In the genomic region with DNA sequence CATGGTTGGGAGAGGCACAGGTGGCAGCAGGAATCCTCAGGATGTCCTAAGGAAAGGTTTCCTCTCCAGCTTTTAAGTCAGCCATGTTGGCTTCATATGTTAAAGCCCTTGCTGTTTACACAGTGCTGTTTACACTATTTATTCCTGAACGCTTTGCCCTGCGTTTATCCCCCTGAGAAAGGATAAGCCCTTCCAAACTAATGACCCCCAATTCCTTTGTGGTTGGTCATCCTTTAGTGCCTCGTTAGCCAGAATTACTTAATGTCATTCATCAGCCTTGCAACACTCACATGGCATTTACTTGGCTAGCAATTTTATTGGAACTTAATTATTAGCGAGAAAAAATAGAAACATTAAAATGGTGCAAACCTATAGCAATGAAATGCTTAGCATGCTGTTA, we compare ENCODE assay signal across 32 cellular contexts. TPM values are rescaled to one million over a fixed set of nuclear protein-coding genes. Genes with fewer than 3 reads are reported as not detected.
"Had no signal": no experiment of that assay in that cellular context is flagged by ENCODE, and none has a peak within 500 bp of the region (broad histone marks: within the 10 kb centered on the region; RNA-seq: fewer than 3 reads in every experiment).

No MANE protein-coding gene starts in this region.

- ATAC-seq: activated naive CD4-positive, alpha-beta T cell treated with anti-CD3 and anti-CD28 coated beads, Interleukin-2, amount 50 U/mL, for 72 hours; activated T-cell treated with anti-CD3 and anti-CD28 coated beads, Interleukin-2, amount 50 U/mL, for 72 hours; heart right ventricle; left lung; lower lobe of right lung; psoas muscle; right cardiac atrium; upper lobe of right lung had no signal

- FAIRE-seq: endothelial cell of umbilical vein had no signal

- H3K4me3 Mint-ChIP-seq: activated T-cell treated with anti-CD3 and anti-CD28 coated beads, Interleukin-2, amount 50 U/mL, for 72 hours; brain; nephron had no signal

- H3K36me3 ChIP-seq: cardiac muscle cell, heart right ventricle, left lung, lower lobe of right lung, spleen, suprapubic skin, tibial artery, upper lobe of right lung had no signal

- H3K4me3 ChIP-seq: cardiac muscle cell, heart right ventricle, left lung, lower lobe of right lung, psoas muscle, spleen, suprapubic skin, tibial artery, upper lobe of right lung had no signal

- DNase-seq: activated CD4-positive, alpha-beta T cell treated with anti-CD3 and anti-CD28 coated beads for 4 hours; activated CD4-positive, alpha-beta T cell treated with anti-CD3 and anti-CD28 coated beads, Interleukin-2, amount 50 U/mL, for 4 hours; activated CD4-positive, CD25-positive, alpha-beta regulatory T cell; activated naive CD4-positive, alpha-beta T cell; activated T-cell treated with anti-CD3 and anti-CD28 coated beads for 4 hours; activated T-cell treated with anti-CD3 and anti-CD28 coated beads, Interleukin-2, amount 50 U/mL, for 72 hours; anterior cingulate cortex; cortex of kidney; foreskin melanocyte; heart right ventricle; kidney glomerular epithelial cell; left lung; lower lobe of right lung; mesendoderm; psoas muscle; right cardiac atrium; spleen; stimulated activated naive CD4-positive, alpha-beta T cell; tibial artery; upper lobe of right lung had no signal

- H3K36me3 Mint-ChIP-seq: brain had no signal

- H3K4me1 Mint-ChIP-seq: nephron had no signal

- H3K9ac ChIP-seq: parathyroid adenoma had no signal

- H3K27ac ChIP-seq: cardiac muscle cell, heart right ventricle, left lung, lower lobe of right lung, parathyroid adenoma, psoas muscle, spleen, suprapubic skin, tibial artery, upper lobe of right lung had no signal

- H3K79me2 ChIP-seq: parathyroid adenoma had no signal

- H3K27me3 ChIP-seq: cardiac muscle cell, heart right ventricle, left lung, spleen, suprapubic skin, tibial artery, upper lobe of right lung had no signal

- H2AFZ ChIP-seq: parathyroid adenoma had no signal

- H3K9me3 ChIP-seq: lower lobe of right lung, suprapubic skin, upper lobe of right lung had no signal

- H3K4me1 ChIP-seq: heart right ventricle, left lung, lower lobe of right lung, parathyroid adenoma, psoas muscle, spleen, suprapubic skin, tibial artery, upper lobe of right lung had no signal

- H3K27ac Mint-ChIP-seq: activated naive CD4-positive, alpha-beta T cell treated with anti-CD3 and anti-CD28 coated beads, Interleukin-2, amount 50 U/mL, for 72 hours; activated T-cell treated with anti-CD3 and anti-CD28 coated beads, Interleukin-2, amount 50 U/mL, for 72 hours; brain; nephron had no signal

RNA-seq across cellular contexts. Expression of gene VCX2, which starts 23.9 kb away (rescaled TPM):
- total RNA-seq: activated naive CD4-positive, alpha-beta T cell treated with anti-CD3 and anti-CD28 coated beads, Interleukin-2, amount 50 U/mL, for 72 hours; activated T-cell treated with anti-CD3 and anti-CD28 coated beads, Interleukin-2, amount 50 U/mL, for 72 hours; cardiac muscle cell; chondrocyte; endothelial cell of umbilical vein; glomerular endothelial cell; heart right ventricle; left lung; lower lobe of right lung; mucosa of gallbladder; psoas muscle; right cardiac atrium; spleen; suprapubic skin; T-helper 1 cell treated with Interleukin-12 subunit alpha and Interleukin-12 subunit beta and Interleukin-4 antibody, amounts not matched to agents 30 ng/mL and 1 ng/mL, for 36 hours; upper lobe of right lung had no signal
- polyA plus RNA-seq: cardiac muscle cell, endothelial cell of umbilical vein, esophagus, heart right ventricle, psoas muscle, right cardiac atrium, spleen had no signal
